In genomic region chr3:150286390-150287147, GRCh38 we compare ENCODE assay signal across 8 cellular contexts.
DNase-seq lines count a peak whose midpoint lies in the region; ATAC-seq and TF ChIP-seq lines count a peak whose summit lies in the region.

No MANE protein-coding gene starts in this region.

- peaks cover 19 to 29% of the 10 kb centered on the region in 2 donors for H3K27me3 Mint-ChIP-seq in stimulated activated naive B cell treated with anti-CD40 and anti-IgM and Interleukin-4, amounts not matched to agents 10 μg/mL and 1 μg/mL and 100 μg/mL, for 72 hours

- H3K27me3 ChIP-seq in hepatocyte = no peaks in the 10 kb centered on the region

- H2AFZ ChIP-seq in hepatocyte = peak overlapping the region; percentile 52

- H3K4me2 ChIP-seq in hepatocyte = peak overlapping the region; percentile 45

- WGBS in hepatocyte (ENCODE audit: low lambda C conversion rate, missing lambda C conversion rate) = 54% methylated on average over 6 of the region's 6 CpGs

- H3K4me3 ChIP-seq in GM12865 (ENCODE audit: low read depth, low read length) (no peak overlapping the region), hepatocyte (no peak overlapping the region)

- H3K9me3 ChIP-seq in hepatocyte (ENCODE audit: low read depth) = no peaks in the 10 kb centered on the region

- ATAC-seq in HG02642 (IDR thresholded peaks at IDR 0.05; ENCODE audit: poor library complexity, unreplicated experiment) = peak; percentile 64
- ATAC-seq in stimulated activated naive B cell treated with anti-CD40 and anti-IgM and Interleukin-4, amounts not matched to agents 10 μg/mL and 1 μg/mL and 100 μg/mL, for 72 hours (replicated peaks) = peak; percentile 91 to 95
- no peak for ATAC-seq in GM19023 (IDR thresholded peaks at IDR 0.05; ENCODE audit: unreplicated experiment)

- H3K27ac Mint-ChIP-seq in stimulated activated naive B cell treated with anti-CD40 and anti-IgM and Interleukin-4, amounts not matched to agents 10 μg/mL and 1 μg/mL and 100 μg/mL, for 72 hours = no peak overlapping the region

- no peaks in the 10 kb centered on the region for H3K36me3 Mint-ChIP-seq in stimulated activated naive B cell treated with anti-CD40 and anti-IgM and Interleukin-4, amounts not matched to agents 10 μg/mL and 1 μg/mL and 100 μg/mL, for 72 hours

- peaks cover 0 to under 1% of the 10 kb centered on the region in 2 donors for H3K9me3 Mint-ChIP-seq in stimulated activated naive B cell treated with anti-CD40 and anti-IgM and Interleukin-4, amounts not matched to agents 10 μg/mL and 1 μg/mL and 100 μg/mL, for 72 hours

- H3K4me3 Mint-ChIP-seq in stimulated activated naive B cell treated with anti-CD40 and anti-IgM and Interleukin-4, amounts not matched to agents 10 μg/mL and 1 μg/mL and 100 μg/mL, for 72 hours = no peak overlapping the region

- peaks cover 5% of the 10 kb centered on the region for H3K4me1 ChIP-seq in hepatocyte (ENCODE audit: insufficient read depth)

- H3K27ac ChIP-seq in hepatocyte = peak overlapping the region; percentile 81

- H4K20me1 ChIP-seq in hepatocyte (ENCODE audit: insufficient read depth, poor library complexity, severe bottlenecking) = no peaks in the 10 kb centered on the region

- DNase-seq in AG09319 (ENCODE audit: extremely low read depth, low read depth) = no peak
- DNase-seq in GM12865 (ENCODE audit: low read depth) = peak; percentile 66
- peak; percentile 17 for DNase-seq in NCI-H2081 treated with DMSO at 0.1 percent for 48 hours (lab: John Stamatoyannopoulos, UW)
- peak; percentile 6 for DNase-seq in activated CD4-positive, alpha-beta T cell treated with anti-CD3 and anti-CD28 coated beads for 48 hours
- DNase-seq in hepatocyte (ENCODE audit: low spot score) = peak; percentile 64
- DNase-seq in stimulated activated naive B cell treated with anti-CD40 and anti-IgM and Interleukin-4, amounts not matched to agents 10 μg/mL and 1 μg/mL and 100 μg/mL, for 72 hours = peak; percentile 1

- TF ChIP-seq CTCF in AG09319 (IDR thresholded peaks at IDR 0.05; ENCODE audit: low read depth, low read length) (peak; percentile 43), GM12865 (IDR thresholded peaks at IDR 0.05; ENCODE audit: insufficient read depth, low read depth, low read length, missing control alignments) (peak; percentile 45), hepatocyte (IDR thresholded peaks at IDR 0.05; ENCODE audit: poor library complexity) (peak; percentile 67)

- peaks cover 0 to 7% of the 10 kb centered on the region in 2 donors for H3K4me1 Mint-ChIP-seq in stimulated activated naive B cell treated with anti-CD40 and anti-IgM and Interleukin-4, amounts not matched to agents 10 μg/mL and 1 μg/mL and 100 μg/mL, for 72 hours

- H3K9me2 ChIP-seq in hepatocyte (replicated peaks; ENCODE audit: insufficient read depth) = no peaks in the 10 kb centered on the region

- no peaks in the 10 kb centered on the region for H3K79me2 ChIP-seq in hepatocyte

- no peaks in the 10 kb centered on the region for H3K36me3 ChIP-seq in hepatocyte (replicated peaks; ENCODE audit: insufficient read depth, low read depth)
